Comparison of ENCODE assay signal across 20 cellular contexts in genomic region chr17:72049914-72050313, GRCh38.
"Had no signal": no experiment of that assay in that cellular context is flagged by ENCODE, and none has a peak within 500 bp of the region (broad histone marks: within the 10 kb centered on the region; RNA-seq: fewer than 3 reads in every experiment).

No MANE protein-coding gene starts in this region.

- H3K4me2 ChIP-seq: SK-N-SH had no signal

- H3K9ac ChIP-seq: SK-N-SH had no signal

- ATAC-seq: Panc1, PC-3 had no signal

- H3K27ac ChIP-seq: RWPE1 had no signal

- H3K9me3 ChIP-seq: SK-N-SH had no signal

- DNase-seq: Karpas-422, KG1, MM.1S, NCI-H1092 treated with DMSO at 0.1 percent for 48 hours, NCI-H1436, NCI-H187, NCI-H2029, NCI-H2081 treated with DMSO at 0.1 percent for 48 hours, NCI-H2171, NCI-H226, NCI-H446, NCI-H510A, NCI-H524 treated with DMSO at 0.1 percent for 48 hours, NCI-H69, NCI-H774, PC-3, SHP77, SK-N-SH had no signal
